Comparison of ENCODE assay signal across 2 cellular contexts in genomic region chr6:124661231-124661630, GRCh38.
TF ChIP-seq lines count a peak whose summit lies in the region.

No MANE protein-coding gene starts in this region.

TF ChIP-seq in HepG2, 621 proteins besides CTCF, POLR2A, EP300 and RAD21 (continued from another document):
- TF ChIP-seq ETS1 (CRISPR knock-in tag; IDR thresholded peaks at IDR 0.05): no peak
- no peak for TF ChIP-seq NKX3-1 (CRISPR knock-in tag; IDR thresholded peaks at IDR 0.05)
- no peak for TF ChIP-seq TFAP4 (IDR thresholded peaks at IDR 0.05; ENCODE audit: borderline replicate concordance, low read depth)
- TF ChIP-seq MYC (CRISPR knock-in tag; IDR thresholded peaks at IDR 0.05; ENCODE audit: borderline replicate concordance): no peak
- no peak for TF ChIP-seq ZNF691 (CRISPR knock-in tag; IDR thresholded peaks at IDR 0.05; ENCODE audit: borderline replicate concordance, low read depth)
- no peak for TF ChIP-seq NR2F1 (CRISPR knock-in tag; IDR thresholded peaks at IDR 0.05)
- no peak for TF ChIP-seq ZBTB33 (CRISPR knock-in tag; IDR thresholded peaks at IDR 0.05)

TF ChIP-seq in SK-N-SH, 30 proteins besides CTCF, POLR2A, EP300 and RAD21 (continued from another document):
- TF ChIP-seq PBX3 (IDR thresholded peaks at IDR 0.05): no peak
- no peak for TF ChIP-seq JUND (IDR thresholded peaks at IDR 0.05)
- no peak for TF ChIP-seq RFX5 (IDR thresholded peaks at IDR 0.05; ENCODE audit: low read length)
- TF ChIP-seq USF1 (IDR thresholded peaks at IDR 0.05; ENCODE audit: borderline replicate concordance, low read depth): no peak
- TF ChIP-seq TEAD4 (IDR thresholded peaks at IDR 0.05; ENCODE audit: borderline replicate concordance, insufficient read depth): no peak
- no peak for TF ChIP-seq TAF1 (IDR thresholded peaks at IDR 0.05; ENCODE audit: borderline replicate concordance, low read depth, low read length)
- no peak for TF ChIP-seq RCOR1 (IDR thresholded peaks at IDR 0.05; ENCODE audit: low read length)
